8 cellular contexts compared by ENCODE assay signal in the genomic region with DNA sequence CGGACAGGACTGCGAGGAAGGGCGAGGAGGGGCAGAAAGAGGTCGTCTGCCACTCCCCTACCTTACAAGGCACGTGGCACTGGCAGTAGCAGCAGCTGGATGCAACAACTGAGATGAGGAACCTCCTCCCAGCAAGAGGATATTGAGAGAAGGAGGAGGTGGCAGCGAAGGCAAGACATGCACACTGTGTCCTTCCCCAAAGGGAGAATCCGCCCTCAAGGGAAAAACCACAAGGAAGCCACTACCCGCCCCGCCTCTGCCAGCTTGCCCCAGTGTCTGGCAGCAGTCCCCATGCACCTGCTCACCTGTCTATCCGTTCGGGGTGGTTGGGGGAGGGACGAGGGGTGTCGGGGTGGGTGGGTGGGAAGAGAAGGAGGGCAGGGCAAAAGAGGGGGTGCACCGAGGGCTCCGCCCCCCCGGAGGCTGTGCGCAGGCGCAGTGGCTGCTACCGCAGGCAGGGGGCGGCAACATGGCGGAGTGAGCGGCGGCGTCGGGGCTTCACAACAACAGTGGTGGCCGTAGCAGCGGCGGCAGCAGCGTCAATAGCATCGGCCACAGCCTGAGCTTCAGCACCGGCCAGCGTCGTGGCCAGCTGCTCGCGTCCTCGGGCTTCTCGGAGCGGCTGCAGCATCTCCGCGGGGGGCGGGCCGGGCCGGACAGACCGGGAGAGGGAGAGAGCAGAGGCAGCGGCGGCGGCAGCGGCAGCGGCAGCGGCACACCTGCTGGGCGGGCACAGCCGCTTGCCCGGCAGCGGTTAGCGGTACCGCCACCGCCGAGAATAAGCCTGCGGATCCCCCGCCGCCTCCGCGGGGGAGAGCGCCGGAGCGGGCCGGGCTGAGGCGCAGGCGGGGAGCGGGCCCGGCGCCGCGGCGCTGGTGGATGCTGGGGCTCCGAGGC. TPM values are rescaled to one million over a fixed set of nuclear protein-coding genes. Genes with fewer than 3 reads are reported as not detected.
DNase-seq lines count a peak whose midpoint lies in the region; ATAC-seq, FAIRE-seq and TF ChIP-seq lines count a peak whose summit lies in the region.

A gene with protein sequence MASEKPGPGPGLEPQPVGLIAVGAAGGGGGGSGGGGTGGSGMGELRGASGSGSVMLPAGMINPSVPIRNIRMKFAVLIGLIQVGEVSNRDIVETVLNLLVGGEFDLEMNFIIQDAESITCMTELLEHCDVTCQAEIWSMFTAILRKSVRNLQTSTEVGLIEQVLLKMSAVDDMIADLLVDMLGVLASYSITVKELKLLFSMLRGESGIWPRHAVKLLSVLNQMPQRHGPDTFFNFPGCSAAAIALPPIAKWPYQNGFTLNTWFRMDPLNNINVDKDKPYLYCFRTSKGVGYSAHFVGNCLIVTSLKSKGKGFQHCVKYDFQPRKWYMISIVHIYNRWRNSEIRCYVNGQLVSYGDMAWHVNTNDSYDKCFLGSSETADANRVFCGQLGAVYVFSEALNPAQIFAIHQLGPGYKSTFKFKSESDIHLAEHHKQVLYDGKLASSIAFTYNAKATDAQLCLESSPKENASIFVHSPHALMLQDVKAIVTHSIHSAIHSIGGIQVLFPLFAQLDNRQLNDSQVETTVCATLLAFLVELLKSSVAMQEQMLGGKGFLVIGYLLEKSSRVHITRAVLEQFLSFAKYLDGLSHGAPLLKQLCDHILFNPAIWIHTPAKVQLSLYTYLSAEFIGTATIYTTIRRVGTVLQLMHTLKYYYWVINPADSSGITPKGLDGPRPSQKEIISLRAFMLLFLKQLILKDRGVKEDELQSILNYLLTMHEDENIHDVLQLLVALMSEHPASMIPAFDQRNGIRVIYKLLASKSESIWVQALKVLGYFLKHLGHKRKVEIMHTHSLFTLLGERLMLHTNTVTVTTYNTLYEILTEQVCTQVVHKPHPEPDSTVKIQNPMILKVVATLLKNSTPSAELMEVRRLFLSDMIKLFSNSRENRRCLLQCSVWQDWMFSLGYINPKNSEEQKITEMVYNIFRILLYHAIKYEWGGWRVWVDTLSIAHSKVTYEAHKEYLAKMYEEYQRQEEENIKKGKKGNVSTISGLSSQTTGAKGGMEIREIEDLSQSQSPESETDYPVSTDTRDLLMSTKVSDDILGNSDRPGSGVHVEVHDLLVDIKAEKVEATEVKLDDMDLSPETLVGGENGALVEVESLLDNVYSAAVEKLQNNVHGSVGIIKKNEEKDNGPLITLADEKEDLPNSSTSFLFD (N-terminal part only) (plus strand): TSS at position 436 of the 897 bp plus-strand sequence. CDS start 551 bp downstream, outside the sequence.

- peaks cover 63% of the 10 kb centered on the region for H3K27me3 Mint-ChIP-seq in T-helper 1 cell treated with Interleukin-12 subunit alpha and Interleukin-12 subunit beta and Interleukin-4 antibody, amounts not matched to agents 30 μg/mL and 1 μg/mL, for 36 hours (ENCODE audit: low read depth)

- FAIRE-seq in urothelium cell line (lab: Jason Lieb, UNC): no peak

- peaks cover 3% of the 10 kb centered on the region for H3K36me3 Mint-ChIP-seq in T-helper 1 cell treated with Interleukin-12 subunit alpha and Interleukin-12 subunit beta and Interleukin-4 antibody, amounts not matched to agents 30 μg/mL and 1 μg/mL, for 36 hours (ENCODE audit: low read depth)

- peak; percentile 90 for DNase-seq in GM06990 (ENCODE audit: extremely low read depth, insufficient read length)
- DNase-seq in NCI-H128 (lab: John Stamatoyannopoulos, UW; ENCODE audit: unreplicated experiment): peak; percentile 74
- peak; percentile 64 for DNase-seq in right atrium auricular region (ENCODE audit: low spot score)
- DNase-seq in psoas muscle: peak; percentile 69 to 85
- peak; percentile 72 for DNase-seq in urothelium cell line (ENCODE audit: low spot score)

- ATAC-seq in HG02571 (IDR thresholded peaks at IDR 0.05; ENCODE audit: unreplicated experiment) (peak; percentile 71), psoas muscle (peak; percentile 81 to 92 (median 88))

- H3K4me3 ChIP-seq in GM06990 (replicated peaks; ENCODE audit: low read depth, low read length): peak within 1 kb of the TSS; percentile 85
- peak within 1 kb of the TSS; percentile 97 for H3K4me3 ChIP-seq in right atrium auricular region
- peak within 1 kb of the TSS; percentile 90 for H3K4me3 ChIP-seq in psoas muscle

- peaks cover 14% of the 10 kb centered on the region for H3K4me1 Mint-ChIP-seq in T-helper 1 cell treated with Interleukin-12 subunit alpha and Interleukin-12 subunit beta and Interleukin-4 antibody, amounts not matched to agents 30 μg/mL and 1 μg/mL, for 36 hours (ENCODE audit: low read depth)

- H3K27ac Mint-ChIP-seq in T-helper 1 cell treated with Interleukin-12 subunit alpha and Interleukin-12 subunit beta and Interleukin-4 antibody, amounts not matched to agents 30 μg/mL and 1 μg/mL, for 36 hours: no peak within 1 kb of the TSS

- no peaks in the 10 kb centered on the region for H3K9me3 Mint-ChIP-seq in T-helper 1 cell treated with Interleukin-12 subunit alpha and Interleukin-12 subunit beta and Interleukin-4 antibody, amounts not matched to agents 30 μg/mL and 1 μg/mL, for 36 hours

- H3K36me3 ChIP-seq in GM06990 (ENCODE audit: control insufficient read depth, insufficient read depth, low read length): no peaks in the 10 kb centered on the region
- H3K36me3 ChIP-seq in right atrium auricular region: no peaks in the 10 kb centered on the region
- no peaks in the 10 kb centered on the region for H3K36me3 ChIP-seq in psoas muscle (ENCODE audit: insufficient read depth in 1 of 2, low read depth in 1 of 2)

- H3K4me3 Mint-ChIP-seq in T-helper 1 cell treated with Interleukin-12 subunit alpha and Interleukin-12 subunit beta and Interleukin-4 antibody, amounts not matched to agents 30 μg/mL and 1 μg/mL, for 36 hours: peak within 1 kb of the TSS; percentile 83

- H3K27ac ChIP-seq in angular gyrus (ENCODE audit: low read depth, low read length): peak within 1 kb of the TSS; percentile 82
- peak within 1 kb of the TSS; percentile 89 to 90 for H3K27ac ChIP-seq in right atrium auricular region
- peak within 1 kb of the TSS; percentile 77 for H3K27ac ChIP-seq in psoas muscle

- intact Hi-C loops in psoas muscle (cut with DNase I): loop anchor here in 1 of 2 donors (10.0 kb wide), 1 partner anchor 213 kb away; no protein-coding TSS in a partner anchor

- no peaks in the 10 kb centered on the region for H3K27me3 ChIP-seq in GM06990 (replicated peaks; ENCODE audit: control insufficient read depth, insufficient read depth, low read length)
- no peaks in the 10 kb centered on the region for H3K27me3 ChIP-seq in right atrium auricular region
- H3K27me3 ChIP-seq in psoas muscle (ENCODE audit: insufficient read depth in 3 of 3, low read length in 2 of 3): no peaks in the 10 kb centered on the region

- H3K4me1 ChIP-seq in right atrium auricular region (peaks cover 0 to 30% of the 10 kb centered on the region in 2 donors), psoas muscle (peaks cover 17% of the 10 kb centered on the region)

- H3K9me3 ChIP-seq in right atrium auricular region (no peaks in the 10 kb centered on the region), psoas muscle (no peaks in the 10 kb centered on the region)

- WGBS in psoas muscle, 3 donors: 1% methylated on average over 33 to 76 of the region's 76 CpGs

- TF ChIP-seq CTCF in GM06990 (IDR thresholded peaks at IDR 0.05; ENCODE audit: insufficient read depth, low read length, poor library complexity, severe bottlenecking) (peak; percentile 5), right atrium auricular region (IDR thresholded peaks at IDR 0.05) (peak; percentile 53 to 59), psoas muscle (IDR thresholded peaks at IDR 0.05) (peak; percentile 40)

RNA-seq across cellular contexts. Expression of the gene that starts here (rescaled TPM):
- total RNA-seq in right atrium auricular region: 10 to 100 TPM; 17.5 to 24.7 TPM
- total RNA-seq in psoas muscle: 1 to 10 TPM; 1.2 to 5.3 (median 4.7) TPM
- 1 to 10 TPM in 2 of 3 donors, under 1 TPM in 1; 0.99 to 1.5 (median 1.3) TPM for polyA plus RNA-seq in psoas muscle

Comparison
In these comparisons a context has a peak if more than half of its experiments do, and no peak if none do; other contexts are left out.
1. Peak in every context shown above with its lines: DNase-seq, ATAC-seq, H3K4me3 ChIP-seq and H3K27ac ChIP-seq.
2. CTCF ChIP-seq: peak in every context shown above with its lines; median percentile 56 in right atrium auricular region; 40 in psoas muscle; 5 in GM06990.